In the genomic region with DNA sequence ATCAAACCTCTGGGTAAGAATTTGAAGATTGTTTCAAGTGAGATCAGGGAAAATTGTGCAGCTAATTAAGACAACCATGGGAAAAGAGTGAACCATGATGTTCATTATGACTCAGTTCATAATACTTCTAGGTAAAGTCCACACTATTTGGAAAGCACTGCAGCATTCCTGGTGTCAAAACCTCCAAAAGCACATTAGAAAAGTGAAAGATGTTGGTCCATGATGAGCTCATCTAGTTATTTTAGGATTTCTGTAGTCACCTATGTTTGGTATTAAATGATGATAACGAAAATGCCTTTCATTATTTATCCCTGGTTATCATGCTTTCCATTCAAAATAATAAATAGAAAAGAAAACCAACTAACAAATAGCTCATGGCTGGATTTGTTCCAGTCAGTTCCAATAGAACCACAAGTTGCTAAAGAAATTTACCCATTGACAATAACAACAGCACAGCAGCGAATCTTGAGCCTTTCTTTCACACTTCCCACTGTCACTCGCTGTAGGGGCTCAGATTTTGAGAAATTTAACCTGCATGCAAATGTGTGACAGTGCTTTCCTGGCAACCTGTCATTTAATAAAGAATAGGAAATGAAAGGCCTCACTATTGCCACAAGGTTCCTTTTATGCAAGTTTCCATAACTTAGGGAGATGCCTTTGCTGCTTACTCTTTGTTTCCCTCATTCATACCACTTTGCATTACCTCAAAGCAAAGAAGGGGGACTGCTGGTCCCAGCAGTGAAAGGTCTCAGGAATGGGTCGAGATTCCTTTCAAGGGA, we compare ENCODE assay signal across 16 cellular contexts. TPM values are rescaled to one million over a fixed set of nuclear protein-coding genes. Genes with fewer than 3 reads are reported as not detected.
DNase-seq lines count a peak whose midpoint lies in the region; ATAC-seq and TF ChIP-seq lines count a peak whose summit lies in the region.
"Had no signal": no experiment of that assay in that cellular context is flagged by ENCODE, and none has a peak within 500 bp of the region (broad histone marks: within the 10 kb centered on the region; RNA-seq: fewer than 3 reads in every experiment).

No MANE protein-coding gene starts in this region.

- peaks cover 4% of the 10 kb centered on the region for H3F3A ChIP-seq in SK-N-SH (replicated peaks; ENCODE audit: insufficient read depth)

- peaks cover 0 to 23% (median 9%) of the 10 kb centered on the region in 11 experiments; a peak in 16 of 22 replicates for H3K9me3 ChIP-seq in BLaER1 treated with 17β-estradiol and CSF1 and Interleukin-3, amounts not matched to agents 10 nM and 100 nM (replicated peaks in 1 of 11)
- H3K9me3 ChIP-seq in SK-N-SH, result no peaks in the 10 kb centered on the region
- H3K9me3 ChIP-seq in upper lobe of right lung, result no peaks in the 10 kb centered on the region
- no peaks in the 10 kb centered on the region for H3K9me3 ChIP-seq in psoas muscle
- H3K9me3 ChIP-seq: SJSA1 had no signal

- in situ Hi-C loops in astrocyte of the cerebellum (cut with HindIII; ENCODE audit: low sequenced_read_pairs), result no loop called here

- no peak overlapping the region for H3K9ac ChIP-seq in BLaER1 treated with 17β-estradiol and CSF1 and Interleukin-3, amounts not matched to agents 10 nM and 100 nM
- H3K9ac ChIP-seq in SK-N-SH, result no peak overlapping the region

- no peaks in the 10 kb centered on the region for H3K9me2 ChIP-seq in SK-N-SH

- H3K27ac ChIP-seq in BLaER1 treated with 17β-estradiol and CSF1 and Interleukin-3, amounts not matched to agents 10 nM and 100 nM, result no peak overlapping the region
- H3K27ac ChIP-seq in SK-N-SH (ENCODE audit: low read depth in 2 of 2, low read length in 1 of 2) (no peak overlapping the region), upper lobe of right lung (no peak overlapping the region), psoas muscle (no peak overlapping the region)
- H3K27ac ChIP-seq: SJSA1 had no signal

- peak overlapping the region; percentile 69 for H3K27ac Mint-ChIP-seq in neural crest cell (ENCODE audit: unreplicated experiment)

- no peaks in the 10 kb centered on the region for H3K27me3 Mint-ChIP-seq in neural crest cell (ENCODE audit: low read depth)

- no peak for TF ChIP-seq RAD21 in SK-N-SH (IDR thresholded peaks at IDR 0.05; ENCODE audit: low read length)

- no peaks in the 10 kb centered on the region for H3K79me2 ChIP-seq in SK-N-SH (ENCODE audit: insufficient read depth)

- H4K20me1 ChIP-seq in BLaER1 treated with 17β-estradiol and CSF1 and Interleukin-3, amounts not matched to agents 10 nM and 100 nM, result no peaks in the 10 kb centered on the region
- H4K20me1 ChIP-seq in SK-N-SH (ENCODE audit: insufficient read depth), result no peaks in the 10 kb centered on the region

- H2AFZ ChIP-seq in SK-N-SH (ENCODE audit: low read depth), result no peak overlapping the region

- no peak overlapping the region for H3K4me3 ChIP-seq in BLaER1 treated with 17β-estradiol and CSF1 and Interleukin-3, amounts not matched to agents 10 nM and 100 nM
- H3K4me3 ChIP-seq in astrocyte of the cerebellum (ENCODE audit: low read depth, low read length), result no peak overlapping the region
- no peak overlapping the region for H3K4me3 ChIP-seq in SK-N-SH (ENCODE audit: low read depth in 2 of 2, low read length in 1 of 2)
- H3K4me3 ChIP-seq in upper lobe of right lung, result no peak overlapping the region
- no peak overlapping the region for H3K4me3 ChIP-seq in psoas muscle
- H3K4me3 ChIP-seq: SJSA1 had no signal

- intact Hi-C loops in upper lobe of right lung (cut with DNase I) (loop anchor here (10.0 kb wide), 1 partner anchor 155 kb away; no protein-coding TSS in a partner anchor), psoas muscle (cut with DNase I) (loop anchor here in 1 of 2 donors (5.0 kb wide), 1 partner anchor 448 kb away; a partner anchor contains a TSS)

- H3K36me3 ChIP-seq in BLaER1 treated with 17β-estradiol and CSF1 and Interleukin-3, amounts not matched to agents 10 nM and 100 nM, result peaks cover 0 to 12% (median 0%) of the 10 kb centered on the region in 11 experiments; a peak in 4 of 22 replicates
- H3K36me3 ChIP-seq in SK-N-SH (replicated peaks in 1 of 2; ENCODE audit: control insufficient read depth in 1 of 2, insufficient read depth in 2 of 2, low read length in 1 of 2) (no peaks in the 10 kb centered on the region), upper lobe of right lung (no peaks in the 10 kb centered on the region), psoas muscle (ENCODE audit: insufficient read depth in 1 of 2, low read depth in 1 of 2) (no peaks in the 10 kb centered on the region)
- H3K36me3 ChIP-seq: SJSA1 had no signal

- no peak for TF ChIP-seq EP300 in SK-N-SH (IDR thresholded peaks at IDR 0.05; ENCODE audit: borderline replicate concordance in 1 of 2, low read depth in 1 of 2, low read length in 1 of 2)

- no peaks in the 10 kb centered on the region for H3K9me3 Mint-ChIP-seq in neural crest cell

- 88% methylated on average over 4 of the region's 4 CpGs for WGBS in SK-N-SH (ENCODE audit: low lambda C conversion rate)
- WGBS in psoas muscle, 3 donors, result 91 to 96% (median 92%) methylated on average over 4 of the region's 4 CpGs

- H3K4me2 ChIP-seq in BLaER1 treated with 17β-estradiol and CSF1 and Interleukin-3, amounts not matched to agents 10 nM and 100 nM, result peak overlapping the region; percentile 32 to 81 (median 70); a peak in 19 of 22 replicates
- H3K4me2 ChIP-seq in SK-N-SH, result no peak overlapping the region

- ATAC-seq in HG02610 (IDR thresholded peaks at IDR 0.05; ENCODE audit: unreplicated experiment) (peak; percentile 43), GM21367 (IDR thresholded peaks at IDR 0.05; ENCODE audit: unreplicated experiment) (no peak), upper lobe of right lung (no peak), psoas muscle (no peak)
- ATAC-seq: PC-3 had no signal

- DNase-seq in astrocyte of the cerebellum (ENCODE audit: low read depth) (peak; percentile 47), neural crest cell (ENCODE audit: low read depth, low spot score) (no peak), SK-N-SH (no peak), upper lobe of right lung (no peak), psoas muscle (no peak)
- DNase-seq: Calu3, GDM1, HCEC 1CT, NCI-H1436, NCI-H345, NCI-H526 treated with DMSO at 0.1 percent for 48 hours, PC-3 had no signal

- TF ChIP-seq CTCF in astrocyte of the cerebellum (IDR thresholded peaks at IDR 0.05; ENCODE audit: low read depth, low read length, missing control alignments), result no peak
- TF ChIP-seq CTCF in neural crest cell (conservative IDR thresholded peaks at IDR 0.05), result no peak
- no peak for TF ChIP-seq CTCF in SK-N-SH (IDR thresholded peaks at IDR 0.05)
- no peak for TF ChIP-seq CTCF in upper lobe of right lung (IDR thresholded peaks at IDR 0.05)
- no peak for TF ChIP-seq CTCF in psoas muscle (IDR thresholded peaks at IDR 0.05)

- H3K4me3 Mint-ChIP-seq in neural crest cell, result no peak overlapping the region

- H3K4me1 ChIP-seq in BLaER1 treated with 17β-estradiol and CSF1 and Interleukin-3, amounts not matched to agents 10 nM and 100 nM, result peaks cover 70 to 93% (median 82%) of the 10 kb centered on the region in 10 experiments
- H3K4me1 ChIP-seq in SK-N-SH (ENCODE audit: control insufficient read depth in 1 of 2, insufficient read depth in 2 of 2, low read depth in 1 of 2, low read length in 1 of 2), result peaks cover 7 to 10% of the 10 kb centered on the region in 2 experiments; a peak in 2 of 4 replicates
- no peaks in the 10 kb centered on the region for H3K4me1 ChIP-seq in upper lobe of right lung
- peaks cover 13% of the 10 kb centered on the region for H3K4me1 ChIP-seq in psoas muscle

- H3K36me3 Mint-ChIP-seq in neural crest cell (ENCODE audit: low read depth), result peaks cover 3% of the 10 kb centered on the region

- no peaks in the 10 kb centered on the region for H3K27me3 ChIP-seq in BLaER1 treated with 17β-estradiol and CSF1 and Interleukin-3, amounts not matched to agents 10 nM and 100 nM
- H3K27me3 ChIP-seq in SK-N-SH (ENCODE audit: insufficient read depth) (no peaks in the 10 kb centered on the region), upper lobe of right lung (no peaks in the 10 kb centered on the region), psoas muscle (ENCODE audit: insufficient read depth in 3 of 3, low read length in 2 of 3) (no peaks in the 10 kb centered on the region)
- H3K27me3 ChIP-seq: SJSA1 had no signal

- H3K4me1 Mint-ChIP-seq in neural crest cell, result peaks cover 17% of the 10 kb centered on the region

- CTCF ChIA-PET in SK-N-SH (lab: Yijun Ruan, JAX), result interaction anchor here (1.3 to 2.8 kb wide), 3 partner anchors 9 to 25 kb away, joined by 3 to 13 read pairs (median 5); no protein-coding TSS in a partner anchor

- POLR2A ChIA-PET in SK-N-SH (lab: Yijun Ruan, JAX), result no interaction called here

TF ChIP-seq in SK-N-SH, 30 proteins besides CTCF, POLR2A, EP300 and RAD21:
- TF ChIP-seq CHD2 (IDR thresholded peaks at IDR 0.05; ENCODE audit: low read length, partially characterized antibody), result no peak
- no peak for TF ChIP-seq RXRA (IDR thresholded peaks at IDR 0.05; ENCODE audit: borderline replicate concordance, low read depth)

RNA-seq across cellular contexts. Expression of a gene that starts 49.3 kb away (rescaled TPM):
- total RNA-seq in neural crest cell (13.6 and 15.6 TPM in 2 replicates), upper lobe of right lung (6.5 TPM), psoas muscle (10 to 100 TPM; 12.5 to 30.8 (median 20.0) TPM)
- polyA plus RNA-seq in SK-N-SH (2012; rRNA removed) (6.7 and 8.6 TPM in 2 replicates), psoas muscle (10 to 100 TPM in 1 of 3 donors, 1 to 10 TPM in 2; 6.2 to 12.8 (median 6.6) TPM)
- 8.0 and 8.9 TPM in 2 replicates for polyA plus RNA-seq in SK-N-SH (2012; cell fraction: cytosol; rRNA removed)
- polyA plus RNA-seq in SK-N-SH (2012; cell fraction: nucleus; rRNA removed), result 7.1 and 13.0 TPM in 2 replicates

RNA-seq across cellular contexts. Expression of a gene that starts 49.5 kb away (rescaled TPM):
- total RNA-seq in neural crest cell (86.5 and 89.7 TPM in 2 replicates), upper lobe of right lung (34.2 TPM), psoas muscle (10 to 100 TPM; 49.5 to 76.9 (median 65.8) TPM)
- polyA plus RNA-seq in SK-N-SH (2012; rRNA removed) (37.5 and 48.2 TPM in 2 replicates), psoas muscle (10 to 100 TPM; 34.9 to 71.5 (median 40.9) TPM)
- polyA plus RNA-seq in SK-N-SH (2012; cell fraction: cytosol; rRNA removed), result 39.8 and 47.0 TPM in 2 replicates
- polyA plus RNA-seq in SK-N-SH (2012; cell fraction: nucleus; rRNA removed), result 38.6 and 42.4 TPM in 2 replicates
